Comparison of ENCODE assay signal across 5 cellular contexts in genomic region chr5:130808691-130809090, GRCh38.
"Had no signal": no experiment of that assay in that cellular context is flagged by ENCODE, and none has a peak within 500 bp of the region (broad histone marks: within the 10 kb centered on the region; RNA-seq: fewer than 3 reads in every experiment).

No MANE protein-coding gene starts in this region.

- DNase-seq: IMR-90 had no signal

- H3K4me3 ChIP-seq: K562 had no signal

- FAIRE-seq: HepG2, HTR-8/SVneo, K562 had no signal

- H3K27ac ChIP-seq: HL-60 had no signal
